ENCODE assay signal across 16 cellular contexts in genomic region chr6:108619431-108620197, GRCh38. TPM values are rescaled to one million over a fixed set of nuclear protein-coding genes. Genes with fewer than 3 reads are reported as not detected.
A peak's percentile ranks its signal among the peaks of the same experiment; 100 is the strongest.
DNase-seq lines count a peak whose midpoint lies in the region; ATAC-seq and TF ChIP-seq lines count a peak whose summit lies in the region.
"Had no signal": no experiment of that assay in that cellular context is flagged by ENCODE, and none has a peak within 500 bp of the region (broad histone marks: within the 10 kb centered on the region; RNA-seq: fewer than 3 reads in every experiment).

No MANE protein-coding gene starts in this region.

- no peak overlapping the region for H4K8ac ChIP-seq in IMR-90 (ENCODE audit: low read depth in 2 of 2, low read length in 2 of 2)

- H3K27ac ChIP-seq in IMR-90 (ENCODE audit: insufficient read depth, low read length) (no peak overlapping the region), RWPE2 (ENCODE audit: poor library complexity, severe bottlenecking) (no peak overlapping the region), foreskin keratinocyte (no peak overlapping the region)
- no peak overlapping the region for H3K27ac ChIP-seq in effector memory CD4-positive, alpha-beta T cell (ENCODE audit: insufficient read depth, low read length, poor library complexity, severe bottlenecking)
- H3K27ac ChIP-seq: suprapubic skin had no signal

- DNase-seq in IMR-90, result peak; percentile 54
- no peak for DNase-seq in RWPE2 (ENCODE audit: low spot score)
- peak in 1 of 2 donors; percentile 55 for DNase-seq in foreskin keratinocyte
- no peak for DNase-seq in effector memory CD4-positive, alpha-beta T cell
- DNase-seq in HAP-1 (ENCODE audit: low spot score in 2 of 2), result no peak
- no peak for DNase-seq in T-helper 9 cell
- DNase-seq in cortex of kidney (lab: John Stamatoyannopoulos, UW), result no peak
- DNase-seq: anterior cingulate cortex; dorsolateral prefrontal cortex; H9; islet precursor cell; naive thymus-derived CD4-positive, alpha-beta T cell; T-helper 17 cell had no signal

- dilution Hi-C loops in IMR-90 (cut with HindIII; ENCODE audit: low sequenced_read_pairs, unreplicated experiment), result no loop called here

- H3K27me3 ChIP-seq in IMR-90 (ENCODE audit: control insufficient read depth, insufficient read depth, low read length) (no peaks in the 10 kb centered on the region), RWPE2 (ENCODE audit: insufficient read depth, poor library complexity, severe bottlenecking) (no peaks in the 10 kb centered on the region), foreskin keratinocyte (no peaks in the 10 kb centered on the region), HAP-1 (ENCODE audit: low read depth) (peaks cover 3% of the 10 kb centered on the region; the same call in 1 of the 2 replicates)
- no peaks in the 10 kb centered on the region for H3K27me3 ChIP-seq in effector memory CD4-positive, alpha-beta T cell (replicated peaks; ENCODE audit: control insufficient read depth, insufficient read depth, low read length, poor library complexity, severe bottlenecking)
- H3K27me3 ChIP-seq: dorsolateral prefrontal cortex, suprapubic skin had no signal

- ATAC-seq in IMR-90 (ENCODE audit: low read depth), result no peak
- ATAC-seq in RWPE2 (ENCODE audit: low read depth), result peak; percentile 60; the same call in 2 of the 3 replicates
- peak; percentile 28 for ATAC-seq in foreskin keratinocyte
- ATAC-seq in stimulated activated memory B cell treated with anti-CD40 and anti-IgM and Interleukin-4, amounts not matched to agents 10 μg/mL and 1 μg/mL and 100 μg/mL, for 72 hours, result no peak
- ATAC-seq: naive thymus-derived CD4-positive, alpha-beta T cell; T-helper 17 cell had no signal

- H3K4me3 ChIP-seq in IMR-90 (ENCODE audit: insufficient read depth, low read depth, low read length) (no peak overlapping the region), RWPE2 (ENCODE audit: severe bottlenecking) (no peak overlapping the region), HAP-1 (no peak overlapping the region)
- H3K4me3 ChIP-seq in effector memory CD4-positive, alpha-beta T cell (ENCODE audit: insufficient read depth, low read depth, low read length, poor library complexity, severe bottlenecking), result no peak overlapping the region
- H3K4me3 ChIP-seq: dorsolateral prefrontal cortex, suprapubic skin had no signal

- no peak overlapping the region for H3K4ac ChIP-seq in IMR-90 (ENCODE audit: low read depth, low read length)

- H3K4me2 ChIP-seq in IMR-90 (ENCODE audit: low read depth, low read length), result no peak overlapping the region

- in situ Hi-C loops in IMR-90 (cut with MboI; ENCODE audit: low sequenced_read_pairs) (no loop called here), HAP-1 (cut with MboI; ENCODE audit: low sequenced_read_pairs) (no loop called here)

- no peak overlapping the region for H2BK5ac ChIP-seq in IMR-90 (ENCODE audit: low read depth, low read length, poor library complexity, severe bottlenecking)

- peaks cover 31 to 75% of the 10 kb centered on the region in 2 experiments for H3K79me1 ChIP-seq in IMR-90 (ENCODE audit: low read depth in 1 of 2, low read length in 2 of 2)

- CTCF ChIA-PET in IMR-90 (lab: Yijun Ruan, JAX), result no interaction called here

- no peak overlapping the region for H2AFZ ChIP-seq in IMR-90 (replicated peaks; ENCODE audit: low read length, poor library complexity)

- no peak overlapping the region for H2BK120ac ChIP-seq in IMR-90 (ENCODE audit: low read depth, low read length)

- no peak overlapping the region for H3K9ac ChIP-seq in IMR-90 (ENCODE audit: low read depth, low read length)

- no peak overlapping the region for H2AK9ac ChIP-seq in IMR-90 (replicated peaks; ENCODE audit: low read depth, low read length, poor library complexity)

- H3K9me3 ChIP-seq in IMR-90 (ENCODE audit: control insufficient read depth, insufficient read depth, low read length) (no peaks in the 10 kb centered on the region), RWPE2 (ENCODE audit: severe bottlenecking) (no peaks in the 10 kb centered on the region), HAP-1 (no peaks in the 10 kb centered on the region)
- H3K9me3 ChIP-seq in effector memory CD4-positive, alpha-beta T cell (ENCODE audit: control insufficient read depth, low read length), result no peaks in the 10 kb centered on the region
- H3K9me3 ChIP-seq: suprapubic skin had no signal

- H3K36me3 ChIP-seq in IMR-90 (ENCODE audit: control insufficient read depth, insufficient read depth, low read length) (no peaks in the 10 kb centered on the region), RWPE2 (ENCODE audit: low read depth) (no peaks in the 10 kb centered on the region; the same call in 1 of the 2 replicates), HAP-1 (replicated peaks) (no peaks in the 10 kb centered on the region)
- no peaks in the 10 kb centered on the region for H3K36me3 ChIP-seq in effector memory CD4-positive, alpha-beta T cell (ENCODE audit: control insufficient read depth, insufficient read depth, low read length)
- H3K36me3 ChIP-seq: suprapubic skin had no signal

- no peak overlapping the region for H2BK15ac ChIP-seq in IMR-90 (ENCODE audit: low read depth, low read length)

- H3K23ac ChIP-seq in IMR-90 (ENCODE audit: low read depth, low read length), result no peak overlapping the region; the same call in 1 of the 2 replicates

- H3K9me1 ChIP-seq in IMR-90 (ENCODE audit: insufficient read depth, low read length), result peaks cover 28% of the 10 kb centered on the region

- no peak overlapping the region for H4K91ac ChIP-seq in IMR-90 (ENCODE audit: insufficient read depth, low read depth, low read length)

- TF ChIP-seq CTCF in IMR-90 (conservative IDR thresholded peaks at IDR 0.05; ENCODE audit: low read depth, low read length) (no peak), RWPE2 (IDR thresholded peaks at IDR 0.05; ENCODE audit: poor library complexity, severe bottlenecking) (no peak), foreskin keratinocyte (conservative IDR thresholded peaks at IDR 0.05) (no peak)

- H3K18ac ChIP-seq in IMR-90 (ENCODE audit: low read depth, low read length), result no peak overlapping the region

- no peak overlapping the region for H4K5ac ChIP-seq in IMR-90 (ENCODE audit: low read depth, low read length)

- H3K9me3 Mint-ChIP-seq in stimulated activated memory B cell treated with anti-CD40 and anti-IgM and Interleukin-4, amounts not matched to agents 10 μg/mL and 1 μg/mL and 100 μg/mL, for 72 hours, result no peaks in the 10 kb centered on the region
- H3K9me3 Mint-ChIP-seq: activated T-helper 2 cell treated with anti-CD3 and anti-CD28 coated beads, Interferon-gamma antibody, Interleukin-2, Interleukin-4, amounts not matched to agents 10 μg/mL and 5 μg/mL and 100 μg/mL, durations not matched to agents 14 hours and 24 hours and 36 hours; H9; naive thymus-derived CD4-positive, alpha-beta T cell had no signal

- peaks cover 21% of the 10 kb centered on the region for H3K4me1 ChIP-seq in IMR-90 (ENCODE audit: control insufficient read depth, insufficient read depth, low read length)
- peaks cover 62% of the 10 kb centered on the region for H3K4me1 ChIP-seq in RWPE2 (ENCODE audit: insufficient read depth, poor library complexity, severe bottlenecking)
- peaks cover 31% of the 10 kb centered on the region for H3K4me1 ChIP-seq in foreskin keratinocyte
- peaks cover 4% of the 10 kb centered on the region for H3K4me1 ChIP-seq in effector memory CD4-positive, alpha-beta T cell (ENCODE audit: control insufficient read depth, insufficient read depth, low read length, poor library complexity, severe bottlenecking)
- no peaks in the 10 kb centered on the region; the same call in none of the 2 replicates for H3K4me1 ChIP-seq in HAP-1

- no peak overlapping the region for H2AK5ac ChIP-seq in IMR-90 (ENCODE audit: low read depth, low read length)

- peak overlapping the region; percentile 52 for H3K27ac Mint-ChIP-seq in stimulated activated memory B cell treated with anti-CD40 and anti-IgM and Interleukin-4, amounts not matched to agents 10 μg/mL and 1 μg/mL and 100 μg/mL, for 72 hours
- H3K27ac Mint-ChIP-seq: activated T-helper 2 cell treated with anti-CD3 and anti-CD28 coated beads, Interferon-gamma antibody, Interleukin-2, Interleukin-4, amounts not matched to agents 10 μg/mL and 5 μg/mL and 100 μg/mL, durations not matched to agents 14 hours and 24 hours and 36 hours; T-helper 17 cell had no signal

- no peaks in the 10 kb centered on the region for H3K27me3 Mint-ChIP-seq in stimulated activated memory B cell treated with anti-CD40 and anti-IgM and Interleukin-4, amounts not matched to agents 10 μg/mL and 1 μg/mL and 100 μg/mL, for 72 hours
- H3K27me3 Mint-ChIP-seq: T-helper 17 cell had no signal

- H3K4me1 Mint-ChIP-seq in stimulated activated memory B cell treated with anti-CD40 and anti-IgM and Interleukin-4, amounts not matched to agents 10 μg/mL and 1 μg/mL and 100 μg/mL, for 72 hours, result peaks cover 65% of the 10 kb centered on the region

- TF ChIP-seq RAD21 in IMR-90 (IDR thresholded peaks at IDR 0.05; ENCODE audit: low read length), result no peak

- H3K56ac ChIP-seq in IMR-90 (ENCODE audit: extremely low read depth, insufficient read depth, low read length), result no peak overlapping the region

- peaks cover 76% of the 10 kb centered on the region for H4K20me1 ChIP-seq in IMR-90 (ENCODE audit: insufficient read depth, low read length)

- peaks cover 5% of the 10 kb centered on the region for H3K36me3 Mint-ChIP-seq in stimulated activated memory B cell treated with anti-CD40 and anti-IgM and Interleukin-4, amounts not matched to agents 10 μg/mL and 1 μg/mL and 100 μg/mL, for 72 hours

- BruUV-seq in IMR-90 (replicated peaks; lab: Mats Ljungman, UMichigan), result no TSS peak

- H2BK20ac ChIP-seq in IMR-90 (ENCODE audit: low read depth, low read length), result no peak overlapping the region

- TF ChIP-seq POLR2A in IMR-90 (IDR thresholded peaks at IDR 0.05; ENCODE audit: low read depth, low read length), result no peak

- intact Hi-C loops in IMR-90 (cut with micrococcal nuclease), result no loop called here

- POLR2A ChIA-PET in IMR-90 (lab: Charles Lee; ENCODE audit: unreplicated experiment), result no interaction called here

- no peak overlapping the region for H3K4me3 Mint-ChIP-seq in stimulated activated memory B cell treated with anti-CD40 and anti-IgM and Interleukin-4, amounts not matched to agents 10 μg/mL and 1 μg/mL and 100 μg/mL, for 72 hours
- H3K4me3 Mint-ChIP-seq: H9 had no signal

- 100% methylated on average over 1 of the region's 2 CpGs; no CpG with 5 or more reads in 1 of the 2 experiments for WGBS in IMR-90 (ENCODE audit: extremely low coverage in 2 of 2, insufficient read length in 1 of 2), 2 experiments

- no peak overlapping the region for H3K14ac ChIP-seq in IMR-90 (replicated peaks; ENCODE audit: low read depth, low read length)

TF ChIP-seq in IMR-90, 13 proteins besides CTCF, POLR2A, EP300 and RAD21 (continues in another document):
- no peak for TF ChIP-seq FOS (IDR thresholded peaks at IDR 0.05; ENCODE audit: low read depth, low read length)
- no peak for TF ChIP-seq NFE2L2 (IDR thresholded peaks at IDR 0.05; ENCODE audit: low read depth, low read length)
- TF ChIP-seq CEBPB (IDR thresholded peaks at IDR 0.05; ENCODE audit: low read depth, low read length), result no peak
- no peak for TF ChIP-seq MAFK (IDR thresholded peaks at IDR 0.05; ENCODE audit: low read depth, low read length)

RNA-seq across cellular contexts. Expression of gene FOXO3, which starts 58.9 kb away (rescaled TPM):
- 35.3 and 38.7 TPM in 2 replicates for total RNA-seq in IMR-90 (2012; rRNA removed)
- polyA plus RNA-seq in IMR-90 (2012; rRNA removed), result 17.5 and 19.1 TPM in 2 replicates
- polyA plus RNA-seq in IMR-90 (2012; cell fraction: cytosol; rRNA removed), result 12.9 and 22.4 TPM in 2 replicates
- polyA plus RNA-seq in IMR-90 (2012; cell fraction: nucleus; rRNA removed; ENCODE audit: low replicate concordance), result 13.2 and 15.6 TPM in 2 replicates
- total RNA-seq in foreskin keratinocyte, result 23.3 and 24.0 TPM in 2 replicates
- polyA plus RNA-seq in foreskin keratinocyte, result 4.2 and 5.4 TPM in 2 replicates

Comparison
In these comparisons a context has a peak if more than half of its experiments do, and no peak if none do; other contexts are left out.
1. ATAC-seq: peak in RWPE2 (single experiment) and foreskin keratinocyte (single experiment); none in IMR-90 (single experiment) and stimulated activated memory B cell treated with anti-CD40 and anti-IgM and Interleukin-4, amounts not matched to agents 10 μg/mL and 1 μg/mL and 100 μg/mL, for 72 hours (single experiment).